ENCODE assay signal across 12 cellular contexts in genomic region chr1:235297579-235297978, GRCh38. TPM values are rescaled to one million over a fixed set of nuclear protein-coding genes. Genes with fewer than 3 reads are reported as not detected.
A peak's percentile ranks its signal among the peaks of the same experiment; 100 is the strongest.
DNase-seq lines count a peak whose midpoint lies in the region; ATAC-seq and TF ChIP-seq lines count a peak whose summit lies in the region.
"Had no signal": no experiment of that assay in that cellular context is flagged by ENCODE, and none has a peak within 500 bp of the region (broad histone marks: within the 10 kb centered on the region; RNA-seq: fewer than 3 reads in every experiment).

No MANE protein-coding gene starts in this region.

- H3K27ac ChIP-seq in OCI-LY7 (ENCODE audit: low read depth, low read length, poor library complexity, severe bottlenecking) (no peak overlapping the region), sigmoid colon (no peak overlapping the region)
- H3K27ac ChIP-seq: hepatocyte had no signal

- H2AFZ ChIP-seq in OCI-LY7 (ENCODE audit: low read length), result no peak overlapping the region
- H2AFZ ChIP-seq: hepatocyte had no signal

- no peaks in the 10 kb centered on the region for H3K27me3 ChIP-seq in sigmoid colon
- H3K27me3 ChIP-seq: hepatocyte had no signal

- H3K4me3 ChIP-seq in mucosa of descending colon (no peak overlapping the region), OCI-LY7 (ENCODE audit: low read depth, low read length, poor library complexity, severe bottlenecking) (no peak overlapping the region), sigmoid colon (no peak overlapping the region)
- H3K4me3 ChIP-seq: hepatocyte had no signal

- peak; percentile 53 for ATAC-seq in HG03064 (IDR thresholded peaks at IDR 0.05; ENCODE audit: low read depth, unreplicated experiment)
- ATAC-seq in mucosa of descending colon, result peak; percentile 65

- peak overlapping the region; percentile 71 for H3K4me3 Mint-ChIP-seq in activated T-helper 1 cell treated with anti-CD3 and anti-CD28 coated beads, Interleukin-12 subunit alpha, Interleukin-12 subunit beta, Interleukin-2, Interleukin-4 antibody, amounts not matched to agents 30 ng/mL and 10 ng/mL and 1 ng/mL, durations not matched to agents 14 hours and 24 hours and 36 hours

- peak overlapping the region; percentile 24 for H3K27ac Mint-ChIP-seq in activated T-helper 1 cell treated with anti-CD3 and anti-CD28 coated beads, Interleukin-12 subunit alpha, Interleukin-12 subunit beta, Interleukin-2, Interleukin-4 antibody, amounts not matched to agents 30 ng/mL and 10 ng/mL and 1 ng/mL, durations not matched to agents 14 hours and 24 hours and 36 hours

- H3K4me1 ChIP-seq in mucosa of descending colon (ENCODE audit: low read depth) (peaks cover 7% of the 10 kb centered on the region), OCI-LY7 (ENCODE audit: insufficient read depth, low read length, poor library complexity, severe bottlenecking) (no peaks in the 10 kb centered on the region), sigmoid colon (peaks cover 0 to 50% (median 21%) of the 10 kb centered on the region in 4 donors)

- CTCF ChIA-PET in OCI-LY7 (lab: Charles Lee; ENCODE audit: unreplicated experiment), result no interaction called here

- peaks cover 5% of the 10 kb centered on the region for H3K36me3 Mint-ChIP-seq in activated T-helper 1 cell treated with anti-CD3 and anti-CD28 coated beads, Interleukin-12 subunit alpha, Interleukin-12 subunit beta, Interleukin-2, Interleukin-4 antibody, amounts not matched to agents 30 ng/mL and 10 ng/mL and 1 ng/mL, durations not matched to agents 14 hours and 24 hours and 36 hours (ENCODE audit: low read depth)

- BruUV-seq in OCI-LY7 (replicated peaks; lab: Mats Ljungman, UMichigan), result no TSS peak

- 47 to 53% methylated on average over 3 of the region's 3 CpGs for WGBS in sigmoid colon, 2 donors

- TF ChIP-seq CTCF in mucosa of descending colon (IDR thresholded peaks at IDR 0.05) (no peak), OCI-LY7 (conservative IDR thresholded peaks at IDR 0.05; ENCODE audit: low read length) (no peak), sigmoid colon (IDR thresholded peaks at IDR 0.05) (no peak)

- DNase-seq in GF-D8 (lab: John Stamatoyannopoulos, UW) (peak; percentile 14), mucosa of descending colon (no peak), HuH-7.5 (ENCODE audit: low spot score) (no peak), OCI-LY7 (ENCODE audit: low spot score) (no peak), AML-193 (lab: John Stamatoyannopoulos, UW) (no peak), sigmoid colon (no peak)
- peak; percentile 8 for DNase-seq in activated T-helper 1 cell treated with anti-CD3 and anti-CD28 coated beads, Interleukin-12 subunit alpha, Interleukin-12 subunit beta, Interleukin-2, Interleukin-4 antibody, amounts not matched to agents 30 ng/mL and 10 ng/mL and 1 ng/mL, durations not matched to agents 14 hours and 24 hours and 36 hours (ENCODE audit: low spot score)
- DNase-seq: DMS53; NCI-H2029; stimulated activated naive CD4-positive, alpha-beta T cell treated with Interleukin-2 at 50 U/mL for 16 hours had no signal

- H3K9me3 Mint-ChIP-seq in activated T-helper 1 cell treated with anti-CD3 and anti-CD28 coated beads, Interleukin-12 subunit alpha, Interleukin-12 subunit beta, Interleukin-2, Interleukin-4 antibody, amounts not matched to agents 30 ng/mL and 10 ng/mL and 1 ng/mL, durations not matched to agents 14 hours and 24 hours and 36 hours, result peaks cover 5% of the 10 kb centered on the region

- intact Hi-C loops in activated T-helper 1 cell treated with anti-CD3 and anti-CD28 coated beads, Interleukin-12 subunit alpha, Interleukin-12 subunit beta, Interleukin-2, Interleukin-4 antibody, amounts not matched to agents 30 ng/mL and 10 ng/mL and 1 ng/mL, durations not matched to agents 14 hours and 24 hours and 36 hours (cut with micrococcal nuclease), result loop anchor here (1.0 to 5.0 kb wide), 4 partner anchors 8 to 35 kb away; partner anchors contain the start of genes ARID4B and GGPS1
- intact Hi-C loops in mucosa of descending colon (cut with DNase I, micrococcal nuclease) (no loop called here), OCI-LY7 (cut with micrococcal nuclease; ENCODE audit: unreplicated experiment) (no loop called here), sigmoid colon (cut with DNase I) (no loop called here)

- H3K27me3 Mint-ChIP-seq in activated T-helper 1 cell treated with anti-CD3 and anti-CD28 coated beads, Interleukin-12 subunit alpha, Interleukin-12 subunit beta, Interleukin-2, Interleukin-4 antibody, amounts not matched to agents 30 ng/mL and 10 ng/mL and 1 ng/mL, durations not matched to agents 14 hours and 24 hours and 36 hours (ENCODE audit: insufficient read depth), result no peaks in the 10 kb centered on the region

- H3K36me3 ChIP-seq in mucosa of descending colon (ENCODE audit: low read depth) (no peaks in the 10 kb centered on the region), OCI-LY7 (ENCODE audit: insufficient read depth, low read length) (peaks cover 6% of the 10 kb centered on the region; the same call in 1 of the 2 replicates), sigmoid colon (no peaks in the 10 kb centered on the region)

- H4K20me1 ChIP-seq in OCI-LY7 (ENCODE audit: insufficient read depth, low read length), result no peaks in the 10 kb centered on the region; the same call in 1 of the 2 replicates

- H3K4me2 ChIP-seq in OCI-LY7 (ENCODE audit: low read length), result no peak overlapping the region
- H3K4me2 ChIP-seq: hepatocyte had no signal

- H3K9me3 ChIP-seq in mucosa of descending colon (no peaks in the 10 kb centered on the region), OCI-LY7 (ENCODE audit: low read length) (peaks cover 10% of the 10 kb centered on the region; the same call in 1 of the 2 replicates), sigmoid colon (no peaks in the 10 kb centered on the region)

- TF ChIP-seq EP300 in sigmoid colon (IDR thresholded peaks at IDR 0.05), result no peak

- POLR2A ChIA-PET in OCI-LY7 (lab: Charles Lee), result no interaction called here

- H3K4me1 Mint-ChIP-seq in activated T-helper 1 cell treated with anti-CD3 and anti-CD28 coated beads, Interleukin-12 subunit alpha, Interleukin-12 subunit beta, Interleukin-2, Interleukin-4 antibody, amounts not matched to agents 30 ng/mL and 10 ng/mL and 1 ng/mL, durations not matched to agents 14 hours and 24 hours and 36 hours (ENCODE audit: low read depth), result peaks cover 51% of the 10 kb centered on the region

- H3K9me2 ChIP-seq in OCI-LY7 (ENCODE audit: insufficient read depth, low read length), result no peaks in the 10 kb centered on the region

- no peak for TF ChIP-seq POLR2A in sigmoid colon (IDR thresholded peaks at IDR 0.05)

- H3K79me2 ChIP-seq in OCI-LY7 (ENCODE audit: insufficient read depth, low read depth, low read length), result peaks cover 87% of the 10 kb centered on the region

RNA-seq across cellular contexts. Expression of gene ARID4B, which starts 30.4 kb away (rescaled TPM):
- total RNA-seq in activated T-helper 1 cell treated with anti-CD3 and anti-CD28 coated beads, Interleukin-12 subunit alpha, Interleukin-12 subunit beta, Interleukin-2, Interleukin-4 antibody, amounts not matched to agents 30 ng/mL and 10 ng/mL and 1 ng/mL, durations not matched to agents 14 hours and 24 hours and 36 hours, result 58.7 and 66.6 TPM in 2 replicates
- total RNA-seq in mucosa of descending colon, result 10 to 100 TPM; 25.9 to 40.5 (median 37.3) TPM
- total RNA-seq in OCI-LY7 (2014; rRNA removed; shearing (Covaris generic)), result 28.7 and 39.3 TPM in 2 replicates
- total RNA-seq in OCI-LY7 (2022), result 44.9 and 46.4 TPM in 2 replicates
- 10 to 100 TPM; 30.1 to 41.7 (median 38.4) TPM for total RNA-seq in sigmoid colon
- polyA plus RNA-seq in sigmoid colon, result 10 to 100 TPM in 1 of 3 donors, 1 to 10 TPM in 2; 8.1 to 15.9 (median 9.0) TPM

RNA-seq across cellular contexts. Expression of gene GGPS1, which starts 30.8 kb away (rescaled TPM):
- 28.8 and 29.8 TPM in 2 replicates for total RNA-seq in activated T-helper 1 cell treated with anti-CD3 and anti-CD28 coated beads, Interleukin-12 subunit alpha, Interleukin-12 subunit beta, Interleukin-2, Interleukin-4 antibody, amounts not matched to agents 30 ng/mL and 10 ng/mL and 1 ng/mL, durations not matched to agents 14 hours and 24 hours and 36 hours
- total RNA-seq in mucosa of descending colon, result 10 to 100 TPM; 26.4 to 40.8 (median 34.1) TPM
- 8.0 and 21.9 TPM in 2 replicates for total RNA-seq in OCI-LY7 (2014; rRNA removed; shearing (Covaris generic))
- 27.3 and 30.8 TPM in 2 replicates for total RNA-seq in OCI-LY7 (2022)
- 10 to 100 TPM; 29.5 to 35.7 (median 30.8) TPM for total RNA-seq in sigmoid colon
- polyA plus RNA-seq in sigmoid colon, result 10 to 100 TPM; 16.6 to 33.6 (median 28.9) TPM

Comparison
In these comparisons a context has a peak if more than half of its experiments do, and no peak if none do; other contexts are left out.
1. DNase-seq: peak in GF-D8 (single experiment) and activated T-helper 1 cell treated with anti-CD3 and anti-CD28 coated beads, Interleukin-12 subunit alpha, Interleukin-12 subunit beta, Interleukin-2, Interleukin-4 antibody, amounts not matched to agents 30 ng/mL and 10 ng/mL and 1 ng/mL, durations not matched to agents 14 hours and 24 hours and 36 hours (single experiment); none in mucosa of descending colon (0 of 3), HuH-7.5 (single experiment), OCI-LY7 (single experiment), AML-193 (0 of 2) and sigmoid colon (single experiment).